In genomic region chr11:22828373-22828772, GRCh38 we compare ENCODE assay signal across 1 cellular context.
TF ChIP-seq lines count a peak whose summit lies in the region.

No MANE protein-coding gene starts in this region.

TF ChIP-seq in K562, 482 proteins besides CTCF, POLR2A, EP300 and RAD21 (continued from another document):
- TF ChIP-seq, protein P1, sequence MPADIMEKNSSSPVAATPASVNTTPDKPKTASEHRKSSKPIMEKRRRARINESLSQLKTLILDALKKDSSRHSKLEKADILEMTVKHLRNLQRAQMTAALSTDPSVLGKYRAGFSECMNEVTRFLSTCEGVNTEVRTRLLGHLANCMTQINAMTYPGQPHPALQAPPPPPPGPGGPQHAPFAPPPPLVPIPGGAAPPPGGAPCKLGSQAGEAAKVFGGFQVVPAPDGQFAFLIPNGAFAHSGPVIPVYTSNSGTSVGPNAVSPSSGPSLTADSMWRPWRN (IDR thresholded peaks at IDR 0.05; ENCODE audit: low read depth): no peak
- no peak for TF ChIP-seq BDP1 (IDR thresholded peaks at IDR 0.05; ENCODE audit: insufficient read depth, insufficient read length)
